Comparison of ENCODE assay signal across 13 cellular contexts in the genomic region with DNA sequence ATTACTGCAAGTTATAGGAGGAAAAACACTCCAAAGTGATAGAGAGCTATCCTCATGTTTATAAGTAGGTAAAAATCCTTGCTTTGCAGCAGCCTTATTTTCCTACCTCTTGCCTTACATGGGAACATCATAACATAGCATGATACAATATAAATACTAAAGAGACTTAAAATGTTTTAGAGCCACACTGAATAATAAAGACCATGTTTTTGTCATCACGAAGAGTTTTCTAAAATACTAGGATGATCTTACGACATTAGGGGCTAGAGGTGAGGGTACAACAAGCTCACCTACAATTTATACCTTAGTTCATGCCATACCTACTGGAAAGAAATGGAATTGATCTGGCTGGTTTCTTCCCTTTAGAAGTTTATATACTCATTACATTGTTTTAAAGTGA.
DNase-seq lines count a peak whose midpoint lies in the region; ATAC-seq and TF ChIP-seq lines count a peak whose summit lies in the region.
"Had no signal": no experiment of that assay in that cellular context is flagged by ENCODE, and none has a peak within 500 bp of the region (broad histone marks: within the 10 kb centered on the region; RNA-seq: fewer than 3 reads in every experiment).

No MANE protein-coding gene starts in this region.

- no peak overlapping the region for H2BK120ac ChIP-seq in neuronal stem cell (ENCODE audit: low read depth, low read length)

- H2BK5ac ChIP-seq in neuronal stem cell (ENCODE audit: low read length): no peak overlapping the region

- peaks cover 12 to 78% (median 43%) of the 10 kb centered on the region in 10 experiments for H3K4me1 ChIP-seq in BLaER1 treated with 17β-estradiol and CSF1 and Interleukin-3, amounts not matched to agents 10 nM and 100 nM
- peaks cover 1 to 5% of the 10 kb centered on the region in 2 donors for H3K4me1 ChIP-seq in neuronal stem cell (ENCODE audit: control insufficient read depth in 2 of 2, insufficient read depth in 1 of 2, low read depth in 1 of 2, low read length in 2 of 2)

- H2BK15ac ChIP-seq in neuronal stem cell (ENCODE audit: low read length): no peak overlapping the region

- WGBS in neuronal stem cell (ENCODE audit: extremely low coverage in 2 of 2, insufficient read length in 2 of 2, insufficient replicate concordance in 1 of 2), 2 donors: no CpG with 5 or more reads among the region's 2 CpGs

- peaks cover 8 to 14% (median 11%) of the 10 kb centered on the region in 11 experiments; a peak in 20 of 22 replicates for H3K36me3 ChIP-seq in BLaER1 treated with 17β-estradiol and CSF1 and Interleukin-3, amounts not matched to agents 10 nM and 100 nM
- peaks cover 4 to 11% of the 10 kb centered on the region in 2 donors for H3K36me3 ChIP-seq in neuronal stem cell (replicated peaks in 1 of 2; ENCODE audit: control insufficient read depth in 2 of 2, insufficient read depth in 2 of 2, low read length in 2 of 2)

- TF ChIP-seq CTCF in epithelial cell of esophagus (IDR thresholded peaks at IDR 0.05; ENCODE audit: insufficient read depth, low read depth, low read length, missing control alignments): peak; percentile 16

- H3K9ac ChIP-seq in BLaER1 treated with 17β-estradiol and CSF1 and Interleukin-3, amounts not matched to agents 10 nM and 100 nM: peak overlapping the region; percentile 38 to 83 (median 76); a peak in 16 of 22 replicates
- H3K9ac ChIP-seq in neuronal stem cell (ENCODE audit: low read depth, low read length, poor library complexity): no peak overlapping the region

- no peak overlapping the region for H3K18ac ChIP-seq in neuronal stem cell (ENCODE audit: low read length)

- H3K27ac ChIP-seq in BLaER1 treated with 17β-estradiol and CSF1 and Interleukin-3, amounts not matched to agents 10 nM and 100 nM: peak overlapping the region in 10 of 11 experiments; percentile 17 to 80 (median 64); a peak in 12 of 22 replicates
- no peak overlapping the region for H3K27ac ChIP-seq in neuronal stem cell (replicated peaks; ENCODE audit: low read length)

- intact Hi-C loops in left colon (cut with DNase I, micrococcal nuclease): no loop called here

- ATAC-seq in HG02798 (IDR thresholded peaks at IDR 0.05; ENCODE audit: poor library complexity, unreplicated experiment) (no peak), left colon (no peak)

- no peak overlapping the region for H2AFZ ChIP-seq in neuronal stem cell (ENCODE audit: low read length)

- H3K9me3 ChIP-seq in BLaER1 treated with 17β-estradiol and CSF1 and Interleukin-3, amounts not matched to agents 10 nM and 100 nM (replicated peaks in 1 of 11): no peaks in the 10 kb centered on the region
- H3K9me3 ChIP-seq in neuronal stem cell (replicated peaks in 1 of 2; ENCODE audit: control insufficient read depth in 2 of 2, insufficient read depth in 1 of 2, low read depth in 1 of 2, low read length in 2 of 2): no peaks in the 10 kb centered on the region

- peaks cover 0 to 21% (median 0%) of the 10 kb centered on the region in 11 experiments; a peak in 4 of 22 replicates for H4K20me1 ChIP-seq in BLaER1 treated with 17β-estradiol and CSF1 and Interleukin-3, amounts not matched to agents 10 nM and 100 nM

- peak overlapping the region; percentile 21 to 70 (median 64); a peak in 19 of 20 replicates for H3K4me3 ChIP-seq in BLaER1 treated with 17β-estradiol and CSF1 and Interleukin-3, amounts not matched to agents 10 nM and 100 nM
- H3K4me3 ChIP-seq in epithelial cell of esophagus (ENCODE audit: low read length) (peak overlapping the region; percentile 86), neuronal stem cell (ENCODE audit: low read length in 2 of 2) (peak overlapping the region in 1 of 2 donors; percentile 49)

- no peak overlapping the region for H4K91ac ChIP-seq in neuronal stem cell (ENCODE audit: low read depth, low read length, poor library complexity)

- H3K4ac ChIP-seq in neuronal stem cell (ENCODE audit: low read length): no peak overlapping the region

- H3K23ac ChIP-seq in neuronal stem cell (ENCODE audit: low read depth, low read length, poor library complexity): no peak overlapping the region

- peak overlapping the region; percentile 59 to 92 (median 86); a peak in 21 of 22 replicates for H3K4me2 ChIP-seq in BLaER1 treated with 17β-estradiol and CSF1 and Interleukin-3, amounts not matched to agents 10 nM and 100 nM
- H3K4me2 ChIP-seq in neuronal stem cell (ENCODE audit: insufficient read depth, low read length, poor library complexity, severe bottlenecking): peak overlapping the region; percentile 25

- H2AK5ac ChIP-seq in neuronal stem cell (ENCODE audit: low read depth, low read length): no peak overlapping the region

- no peaks in the 10 kb centered on the region for H3K27me3 ChIP-seq in BLaER1 treated with 17β-estradiol and CSF1 and Interleukin-3, amounts not matched to agents 10 nM and 100 nM
- no peaks in the 10 kb centered on the region for H3K27me3 ChIP-seq in neuronal stem cell (ENCODE audit: control insufficient read depth in 3 of 3, insufficient read depth in 3 of 3, low read depth in 1 of 3, low read length in 3 of 3)

- no peak overlapping the region for H3K14ac ChIP-seq in neuronal stem cell (ENCODE audit: low read length)

- DNase-seq in NCI-H526 (lab: John Stamatoyannopoulos, UW): peak; percentile 41 to 52
- peak; percentile 16 for DNase-seq in epithelial cell of esophagus (ENCODE audit: low read depth)
- no peak for DNase-seq in neuronal stem cell (ENCODE audit: low spot score)
- no peak for DNase-seq in activated CD4-positive, alpha-beta T cell treated with anti-CD3 and anti-CD28 coated beads for 4 hours
- no peak for DNase-seq in left colon
- DNase-seq in activated CD4-positive, alpha-beta T cell treated with anti-CD3 and anti-CD28 coated beads, Interleukin-2, amount 50 U/mL, for 48 hours: no peak
- DNase-seq: activated CD8-positive, alpha-beta memory T cell treated with anti-CD3 and anti-CD28 coated beads, Interleukin-2, amount 50 U/mL, for 4 hours; erythroblast; islet precursor cell; RPMI8226; stimulated activated naive CD4-positive, alpha-beta T cell treated with Interleukin-2 at 50 U/mL for 16 hours had no signal

- no peak overlapping the region for H2BK12ac ChIP-seq in neuronal stem cell (ENCODE audit: low read length)

- no peak overlapping the region for H4K8ac ChIP-seq in neuronal stem cell (ENCODE audit: low read depth, low read length)

- no peaks in the 10 kb centered on the region for H3K79me1 ChIP-seq in neuronal stem cell (ENCODE audit: low read depth, low read length)

Comparison
In these comparisons a context has a peak if more than half of its experiments do, and no peak if none do; other contexts are left out.
1. DNase-seq: peak in NCI-H526 (2 of 2) and epithelial cell of esophagus (single experiment); none in neuronal stem cell (single experiment), activated CD4-positive, alpha-beta T cell treated with anti-CD3 and anti-CD28 coated beads for 4 hours (0 of 2), left colon (0 of 2) and activated CD4-positive, alpha-beta T cell treated with anti-CD3 and anti-CD28 coated beads, Interleukin-2, amount 50 U/mL, for 48 hours (0 of 2).